ENCODE assay signal across 27 cellular contexts in the genomic region with DNA sequence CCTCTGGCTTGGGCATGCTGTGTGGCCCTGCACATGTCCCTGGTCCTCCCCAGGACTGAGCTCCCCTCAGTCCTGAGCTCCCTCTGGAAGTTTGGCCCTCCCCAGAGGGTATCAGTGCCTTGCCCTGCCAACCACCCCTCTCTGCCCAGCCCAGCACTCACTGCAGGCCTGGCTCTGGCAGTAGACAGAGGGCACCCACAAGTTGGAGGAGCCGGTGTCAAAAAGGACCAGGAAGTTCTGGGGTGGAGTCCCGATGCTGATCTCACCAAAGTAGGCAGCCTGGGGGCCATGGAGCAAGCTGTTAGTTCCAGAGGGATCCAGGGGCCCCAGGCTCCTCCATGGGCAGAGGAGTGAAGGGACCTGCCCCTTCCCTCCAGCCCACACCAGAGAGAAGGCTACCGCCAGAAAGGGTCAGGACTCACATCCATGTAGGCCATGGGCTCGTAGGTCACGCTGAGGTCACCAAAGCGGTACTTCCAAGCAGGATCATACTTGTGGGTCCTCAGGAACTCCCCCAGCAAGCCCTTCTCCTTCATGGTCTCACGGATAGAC. TPM values are rescaled to one million over a fixed set of nuclear protein-coding genes. Genes with fewer than 3 reads are reported as not detected.
DNase-seq lines count a peak whose midpoint lies in the region; ATAC-seq, FAIRE-seq and TF ChIP-seq lines count a peak whose summit lies in the region.
"Had no signal": no experiment of that assay in that cellular context is flagged by ENCODE, and none has a peak within 500 bp of the region (broad histone marks: within the 10 kb centered on the region; RNA-seq: fewer than 3 reads in every experiment).

No MANE protein-coding gene starts in this region.

- H4K91ac ChIP-seq in trophoblast cell (ENCODE audit: low read depth, low read length): no peak overlapping the region

- H2AK5ac ChIP-seq in trophoblast cell (ENCODE audit: low read length): no peak overlapping the region

- no peaks in the 10 kb centered on the region for H3K9me3 ChIP-seq in kidney (ENCODE audit: control insufficient read depth in 1 of 2, low read length in 2 of 2)
- H3K9me3 ChIP-seq in lower lobe of right lung: no peaks in the 10 kb centered on the region
- H3K9me3 ChIP-seq in trophoblast cell (ENCODE audit: insufficient read depth, low read depth, low read length): no peaks in the 10 kb centered on the region
- H3K9me3 ChIP-seq in upper lobe of right lung: no peaks in the 10 kb centered on the region
- H3K9me3 ChIP-seq: Caco-2 had no signal

- no peaks in the 10 kb centered on the region for H3K27me3 ChIP-seq in lower lobe of right lung (ENCODE audit: low read depth)
- H3K27me3 ChIP-seq in trophoblast cell (ENCODE audit: insufficient read depth, low read length): no peaks in the 10 kb centered on the region
- H3K27me3 ChIP-seq in upper lobe of right lung: no peaks in the 10 kb centered on the region

- H3K27ac ChIP-seq in kidney (ENCODE audit: low read depth in 2 of 2, low read length in 2 of 2) (no peak overlapping the region), lower lobe of right lung (no peak overlapping the region), trophoblast cell (ENCODE audit: low read depth, low read length) (no peak overlapping the region), upper lobe of right lung (no peak overlapping the region)

- H3K4me1 ChIP-seq in kidney (ENCODE audit: control insufficient read depth in 1 of 2, insufficient read depth in 1 of 2, low read depth in 1 of 2, low read length in 2 of 2) (no peaks in the 10 kb centered on the region), lower lobe of right lung (peaks cover 13% of the 10 kb centered on the region), trophoblast cell (ENCODE audit: control insufficient read depth in 1 of 2, insufficient read depth in 2 of 2, low read length in 2 of 2) (peaks cover 36 to 45% of the 10 kb centered on the region in 2 experiments), upper lobe of right lung (no peaks in the 10 kb centered on the region)

- peak overlapping the region; percentile 17 for H3K14ac ChIP-seq in trophoblast cell (ENCODE audit: low read length)

- H3K4ac ChIP-seq in trophoblast cell (ENCODE audit: low read depth, low read length): no peak overlapping the region

- no CpG with 5 or more reads among the region's 7 CpGs for WGBS in trophoblast cell (ENCODE audit: extremely low coverage, insufficient coverage, insufficient read length)

- H3K4me3 ChIP-seq in kidney (ENCODE audit: low read length in 2 of 2) (no peak overlapping the region), lower lobe of right lung (peak overlapping the region; percentile 27), trophoblast cell (ENCODE audit: low read depth, low read length) (no peak overlapping the region), upper lobe of right lung (peak overlapping the region; percentile 14)
- H3K4me3 ChIP-seq: GM23338 had no signal

- FAIRE-seq in kidney (lab: Jason Lieb, UNC): no peak
- FAIRE-seq: D721Med, GM12891, GM18507 had no signal

- H4K12ac ChIP-seq in trophoblast cell (ENCODE audit: low read depth, low read length): no peak overlapping the region

- no peak overlapping the region for H2BK120ac ChIP-seq in trophoblast cell (ENCODE audit: insufficient read depth, low read length, poor library complexity)

- no peak for ATAC-seq in lower lobe of right lung
- no peak for ATAC-seq in upper lobe of right lung
- no peak for ATAC-seq in HG02798 (IDR thresholded peaks at IDR 0.05; ENCODE audit: poor library complexity, unreplicated experiment)
- ATAC-seq in HG02973 (IDR thresholded peaks at IDR 0.05; ENCODE audit: unreplicated experiment): no peak
- ATAC-seq: CD8-positive, alpha-beta T cell; GM23338; HCT116 had no signal

- H3K4me2 ChIP-seq in trophoblast cell (ENCODE audit: low read length): no peak overlapping the region
- H3K4me2 ChIP-seq: GM23338 had no signal

- H2AFZ ChIP-seq in trophoblast cell (ENCODE audit: insufficient read depth, low read length, poor library complexity): no peak overlapping the region
- H2AFZ ChIP-seq: GM23338 had no signal

- peak overlapping the region; percentile 17 for H2BK12ac ChIP-seq in trophoblast cell (ENCODE audit: low read length)

- H3K36me3 ChIP-seq in kidney (ENCODE audit: control insufficient read depth in 1 of 2, insufficient read depth in 2 of 2, low read length in 2 of 2) (no peaks in the 10 kb centered on the region), lower lobe of right lung (no peaks in the 10 kb centered on the region), trophoblast cell (ENCODE audit: control insufficient read depth in 1 of 2, insufficient read depth in 2 of 2, low read length in 2 of 2) (no peaks in the 10 kb centered on the region), upper lobe of right lung (no peaks in the 10 kb centered on the region)

- H3K23ac ChIP-seq in trophoblast cell (ENCODE audit: low read length): no peak overlapping the region

- no peak overlapping the region for H4K8ac ChIP-seq in trophoblast cell (ENCODE audit: low read depth, low read length)

- peaks cover 27% of the 10 kb centered on the region for H3K79me1 ChIP-seq in trophoblast cell (ENCODE audit: low read length)

- peaks cover 2% of the 10 kb centered on the region for H3K79me2 ChIP-seq in trophoblast cell (ENCODE audit: control insufficient read depth, insufficient read depth, low read length, poor library complexity)

- intact Hi-C loops in kidney (cut with DNase I): no loop called here
- intact Hi-C loops in lower lobe of right lung (cut with DNase I): no loop called here
- intact Hi-C loops in upper lobe of right lung (cut with DNase I): no loop called here

- H2BK5ac ChIP-seq in trophoblast cell (ENCODE audit: low read depth, low read length, poor library complexity): no peak overlapping the region

- DNase-seq in kidney (peak; percentile 51), lower lobe of right lung (peak; percentile 26), trophoblast cell (no peak), upper lobe of right lung (no peak), NCI-H1048 (lab: John Stamatoyannopoulos, UW) (no peak)
- DNase-seq: C1 segment of cervical spinal cord; Caco-2; CD4-positive, CD25-positive, alpha-beta regulatory T cell; CD8-positive, alpha-beta T cell; DMS 273 treated with DMSO at 0.1 percent for 48 hours; DMS53; DMS79 treated with DMSO at 0.1 percent for 48 hours; GF-D8; H9 had no signal

- H3K9ac ChIP-seq in kidney (ENCODE audit: low read length in 2 of 2) (no peak overlapping the region), trophoblast cell (ENCODE audit: low read length) (no peak overlapping the region)

- H3K18ac ChIP-seq in trophoblast cell (ENCODE audit: low read length): no peak overlapping the region

- TF ChIP-seq CTCF in kidney (IDR thresholded peaks at IDR 0.05; ENCODE audit: borderline replicate concordance, extremely low read depth, insufficient read depth): no peak
- no peak for TF ChIP-seq CTCF in lower lobe of right lung (IDR thresholded peaks at IDR 0.05)
- TF ChIP-seq CTCF in upper lobe of right lung (IDR thresholded peaks at IDR 0.05): no peak

RNA-seq across cellular contexts. Expression of a gene that starts 2.9 kb away (rescaled TPM):
- not detected for total RNA-seq in kidney
- 0.39 TPM for polyA plus RNA-seq in kidney (ENCODE audit: insufficient read depth, low read depth, low replicate concordance)
- 947 TPM for total RNA-seq in lower lobe of right lung
- polyA plus RNA-seq in trophoblast cell (2013): 14.2 and 17.6 TPM in 2 replicates
- total RNA-seq in upper lobe of right lung: 1,050 TPM
- total RNA-seq: A172; A673; CD4-positive, CD25-positive, alpha-beta regulatory T cell; CD8-positive, alpha-beta T cell; Daoy; G401; GM23338; H4; H9 had no signal
- polyA plus RNA-seq: BJ; CD4-positive, CD25-positive, alpha-beta regulatory T cell; GM23338 had no signal

RNA-seq across cellular contexts. Expression of a gene that starts 8.9 kb away (rescaled TPM):
- 50.7 TPM for total RNA-seq in kidney
- polyA plus RNA-seq in kidney (ENCODE audit: insufficient read depth, low read depth, low replicate concordance): 51.0 TPM
- total RNA-seq in lower lobe of right lung: 36.5 TPM
- polyA plus RNA-seq in trophoblast cell (2013): 25.4 and 27.9 TPM in 2 replicates
- 40.3 TPM for total RNA-seq in upper lobe of right lung

RNA-seq across cellular contexts. Expression of a gene that starts 35.4 kb away (rescaled TPM):
- total RNA-seq in kidney (7.0 TPM), lower lobe of right lung (5.9 TPM), upper lobe of right lung (8.5 TPM)
- 5.3 TPM for polyA plus RNA-seq in kidney (ENCODE audit: insufficient read depth, low read depth, low replicate concordance)
- polyA plus RNA-seq in trophoblast cell (2013): 3.6 and 4.1 TPM in 2 replicates

RNA-seq across cellular contexts. Expression of a gene that starts 36.3 kb away (rescaled TPM):
- total RNA-seq in kidney: 6.5 TPM
- polyA plus RNA-seq in kidney (ENCODE audit: insufficient read depth, low read depth, low replicate concordance): 1.4 TPM
- 12.1 TPM for total RNA-seq in lower lobe of right lung
- polyA plus RNA-seq in trophoblast cell (2013): 0.29 and 0.36 TPM in 2 replicates
- total RNA-seq in upper lobe of right lung: 14.2 TPM
- total RNA-seq: A172; A673; CD4-positive, CD25-positive, alpha-beta regulatory T cell; CD8-positive, alpha-beta T cell; Daoy; G401; H4 had no signal
- polyA plus RNA-seq: CD4-positive, CD25-positive, alpha-beta regulatory T cell had no signal

RNA-seq across cellular contexts. Expression of a gene that starts 43.2 kb away (rescaled TPM):
- total RNA-seq in kidney (150 TPM), lower lobe of right lung (134 TPM), upper lobe of right lung (138 TPM)
- polyA plus RNA-seq in kidney (ENCODE audit: insufficient read depth, low read depth, low replicate concordance): 479 TPM
- 214 and 233 TPM in 2 replicates for polyA plus RNA-seq in trophoblast cell (2013)

Comparison
In these comparisons a context has a peak if more than half of its experiments do, and no peak if none do; other contexts are left out.
1. DNase-seq: peak in kidney (single experiment) and lower lobe of right lung (single experiment); none in trophoblast cell (0 of 2), upper lobe of right lung (single experiment) and NCI-H1048 (single experiment).
2. H3K4me3 ChIP-seq: peak in lower lobe of right lung (single experiment) and upper lobe of right lung (single experiment); none in kidney (0 of 2) and trophoblast cell (single experiment).
3. RNA of a gene that starts 2.9 kb away (total RNA-seq): 1,050 TPM in upper lobe of right lung (single experiment) and 947 TPM in lower lobe of right lung (single experiment); not detected in kidney (single experiment); every median in the first group is over 100 times any median in the second.